8 cellular contexts compared by ENCODE assay signal in the genomic region with DNA sequence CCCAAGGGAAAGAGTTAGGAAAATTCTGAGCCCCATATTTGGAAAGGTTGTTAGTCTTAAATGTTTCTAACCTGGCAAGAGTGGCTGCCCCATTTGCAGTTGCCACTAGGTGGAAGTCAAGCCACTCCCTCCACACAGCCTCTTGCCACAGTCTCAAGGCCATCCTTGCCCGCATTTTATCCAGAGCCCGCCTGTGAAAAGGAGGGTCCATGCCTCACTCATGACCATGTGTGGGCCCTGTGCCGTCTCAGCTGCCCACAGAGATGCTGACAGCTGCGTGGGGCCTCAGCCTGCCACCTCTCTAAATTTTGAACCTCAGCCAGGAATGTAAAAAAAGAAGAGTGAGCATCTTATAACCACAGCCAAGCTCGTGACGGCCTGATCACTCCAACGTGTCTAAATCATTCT.
DNase-seq lines count a peak whose midpoint lies in the region; ATAC-seq and TF ChIP-seq lines count a peak whose summit lies in the region.

No MANE protein-coding gene starts in this region.

- H3K27me3 ChIP-seq in naive thymus-derived CD4-positive, alpha-beta T cell (ENCODE audit: control insufficient read depth in 2 of 2, insufficient read depth in 2 of 2, low read length in 2 of 2): no peaks in the 10 kb centered on the region

- intact Hi-C loops in CD14-positive monocyte (cut with micrococcal nuclease): loop anchor here in 1 of 2 donors (10.0 kb wide), 1 partner anchor 81 kb away; no protein-coding TSS in a partner anchor
- intact Hi-C loops in naive thymus-derived CD4-positive, alpha-beta T cell (cut with micrococcal nuclease): loop anchor here in 1 of 2 donors (5.0 kb wide), 1 partner anchor 659 kb away; no protein-coding TSS in a partner anchor

- H3K27me3 Mint-ChIP-seq in CD14-positive monocyte (ENCODE audit: low read depth in 3 of 3) (peaks cover 3 to 9% (median 7%) of the 10 kb centered on the region in 3 donors), brain (peaks cover 3% of the 10 kb centered on the region)
- peaks cover 0 to 2% (median 0%) of the 10 kb centered on the region in 5 donors for H3K27me3 Mint-ChIP-seq in naive thymus-derived CD4-positive, alpha-beta T cell

- H3K27ac ChIP-seq in naive thymus-derived CD4-positive, alpha-beta T cell (ENCODE audit: low read depth, low read length): no peak overlapping the region

- H3K36me3 Mint-ChIP-seq in CD14-positive monocyte (no peaks in the 10 kb centered on the region), brain (no peaks in the 10 kb centered on the region)
- H3K36me3 Mint-ChIP-seq in naive thymus-derived CD4-positive, alpha-beta T cell: no peaks in the 10 kb centered on the region

- no peaks in the 10 kb centered on the region for H3K36me3 ChIP-seq in naive thymus-derived CD4-positive, alpha-beta T cell (ENCODE audit: control insufficient read depth in 2 of 3, insufficient read depth in 3 of 3, low read length in 3 of 3)

- POLR2A ChIA-PET in naive thymus-derived CD4-positive, alpha-beta T cell (lab: Charles Lee): no interaction called here

- TF ChIP-seq CTCF in CD14-positive monocyte (IDR thresholded peaks at IDR 0.05) (peak; percentile 49), brain (conservative IDR thresholded peaks at IDR 0.05) (peak; percentile 47 to 65)

- no peak overlapping the region for H3K27ac Mint-ChIP-seq in CD14-positive monocyte
- H3K27ac Mint-ChIP-seq in brain: no peak overlapping the region
- no peak overlapping the region for H3K27ac Mint-ChIP-seq in naive thymus-derived CD4-positive, alpha-beta T cell

- no peak overlapping the region for H3K4me3 ChIP-seq in naive thymus-derived CD4-positive, alpha-beta T cell (ENCODE audit: low read length)

- ATAC-seq in GM18868 (IDR thresholded peaks at IDR 0.05; ENCODE audit: unreplicated experiment) (peak; percentile 97), HG02938 (IDR thresholded peaks at IDR 0.05; ENCODE audit: unreplicated experiment) (peak; percentile 88)
- no peak for ATAC-seq in naive thymus-derived CD4-positive, alpha-beta T cell

- no peak overlapping the region for H3K4me3 Mint-ChIP-seq in CD14-positive monocyte
- H3K4me3 Mint-ChIP-seq in brain: no peak overlapping the region
- no peak overlapping the region for H3K4me3 Mint-ChIP-seq in naive thymus-derived CD4-positive, alpha-beta T cell

- H3K4me1 ChIP-seq in naive thymus-derived CD4-positive, alpha-beta T cell (ENCODE audit: control insufficient read depth in 2 of 2, insufficient read depth in 2 of 2, low read length in 2 of 2): no peaks in the 10 kb centered on the region

- H3K9me3 Mint-ChIP-seq in CD14-positive monocyte: no peaks in the 10 kb centered on the region
- peaks cover 0 to 6% (median 0%) of the 10 kb centered on the region in 5 experiments for H3K9me3 Mint-ChIP-seq in brain
- H3K9me3 Mint-ChIP-seq in naive thymus-derived CD4-positive, alpha-beta T cell: peaks cover 0 to 6% (median 0%) of the 10 kb centered on the region in 11 donors

- H3K9me3 ChIP-seq in naive thymus-derived CD4-positive, alpha-beta T cell (ENCODE audit: control insufficient read depth in 2 of 3, low read length in 3 of 3): no peaks in the 10 kb centered on the region

- DNase-seq in CD14-positive monocyte (ENCODE audit: low spot score) (no peak), NCI-H1417 treated with DMSO at 0.1 percent for 48 hours (lab: John Stamatoyannopoulos, UW) (peak; percentile 24), mucosa of gallbladder (ENCODE audit: low spot score) (peak; percentile 28), GDM1 (lab: John Stamatoyannopoulos, UW) (no peak)
- no peak for DNase-seq in naive thymus-derived CD4-positive, alpha-beta T cell

- peaks cover 4% of the 10 kb centered on the region for H3K4me1 Mint-ChIP-seq in CD14-positive monocyte
- no peaks in the 10 kb centered on the region for H3K4me1 Mint-ChIP-seq in brain
- H3K4me1 Mint-ChIP-seq in naive thymus-derived CD4-positive, alpha-beta T cell: no peaks in the 10 kb centered on the region

- CTCF ChIA-PET in naive thymus-derived CD4-positive, alpha-beta T cell (lab: Charles Lee): no interaction called here

Comparison
In these comparisons a context has a peak if more than half of its experiments do, and no peak if none do; other contexts are left out.
1. DNase-seq: peak in NCI-H1417 treated with DMSO at 0.1 percent for 48 hours (single experiment) and mucosa of gallbladder (single experiment); none in CD14-positive monocyte (single experiment), naive thymus-derived CD4-positive, alpha-beta T cell (0 of 9) and GDM1 (single experiment).